Comparison of ENCODE assay signal across 16 cellular contexts in the genomic region with DNA sequence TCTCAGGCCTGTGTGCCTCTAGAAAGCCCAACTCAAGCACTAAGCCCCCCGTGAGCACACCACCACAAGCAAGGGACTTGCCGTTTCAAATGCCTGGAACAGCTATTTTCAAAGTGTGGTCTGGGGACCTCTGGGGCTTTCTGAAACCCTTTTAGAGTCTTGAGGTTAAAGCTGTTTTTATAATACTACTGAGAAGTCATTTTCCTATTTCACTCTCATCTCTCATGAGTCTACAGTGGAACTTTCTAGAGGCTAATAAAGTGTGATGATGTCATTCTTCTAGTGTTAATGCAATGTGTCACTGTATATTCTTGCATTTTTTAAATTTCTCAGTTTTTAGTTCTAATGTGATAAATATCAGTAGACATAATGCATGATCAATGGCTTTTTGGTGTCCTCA.
A peak's percentile ranks its signal among the peaks of the same experiment; 100 is the strongest.
DNase-seq lines count a peak whose midpoint lies in the region; ATAC-seq and TF ChIP-seq lines count a peak whose summit lies in the region.
"Had no signal": no experiment of that assay in that cellular context is flagged by ENCODE, and none has a peak within 500 bp of the region (broad histone marks: within the 10 kb centered on the region; RNA-seq: fewer than 3 reads in every experiment).

No MANE protein-coding gene starts in this region.

- no peaks in the 10 kb centered on the region for H3K27me3 ChIP-seq in RWPE2 (ENCODE audit: insufficient read depth, poor library complexity, severe bottlenecking)
- H3K27me3 ChIP-seq: heart left ventricle, upper lobe of right lung had no signal

- H3K4me1 ChIP-seq in RWPE2 (ENCODE audit: insufficient read depth, poor library complexity, severe bottlenecking): peaks cover 19% of the 10 kb centered on the region
- H3K4me1 ChIP-seq: upper lobe of right lung had no signal

- no peaks in the 10 kb centered on the region for H3K27me3 Mint-ChIP-seq in activated T-cell treated with anti-CD3 and anti-CD28 coated beads, Interleukin-2, amount 50 U/mL, for 24 hours

- peak overlapping the region; percentile 82 for H3K27ac ChIP-seq in RWPE2 (ENCODE audit: poor library complexity, severe bottlenecking)
- H3K27ac ChIP-seq: heart left ventricle, upper lobe of right lung had no signal

- H3K36me3 ChIP-seq in RWPE2 (ENCODE audit: low read depth): no peaks in the 10 kb centered on the region
- H3K36me3 ChIP-seq: heart left ventricle, upper lobe of right lung had no signal

- no peak overlapping the region for H3K4me3 ChIP-seq in RWPE2 (ENCODE audit: severe bottlenecking)
- H3K4me3 ChIP-seq: heart left ventricle, upper lobe of right lung had no signal

- H3K9me3 Mint-ChIP-seq in activated T-cell treated with anti-CD3 and anti-CD28 coated beads, Interleukin-2, amount 50 U/mL, for 24 hours: no peaks in the 10 kb centered on the region
- no peaks in the 10 kb centered on the region for H3K9me3 Mint-ChIP-seq in stimulated activated effector memory CD8-positive, alpha-beta T cell treated with anti-CD3 and anti-CD28 coated beads, Interleukin-12 subunit alpha, Interleukin-12 subunit beta, amount 100 ng/mL, for 72 hours

- DNase-seq in activated T-cell treated with anti-CD3 and anti-CD28 coated beads for 48 hours (ENCODE audit: low read depth): peak; percentile 6
- no peak for DNase-seq in activated T-cell treated with anti-CD3 and anti-CD28 coated beads, Interleukin-2, amount 50 U/mL, for 24 hours
- no peak for DNase-seq in RWPE2 (ENCODE audit: low spot score)
- no peak for DNase-seq in stimulated activated effector memory CD8-positive, alpha-beta T cell treated with anti-CD3 and anti-CD28 coated beads, Interleukin-12 subunit alpha, Interleukin-12 subunit beta, amount 100 ng/mL, for 72 hours (ENCODE audit: low spot score in 2 of 2)
- DNase-seq in stimulated activated CD4-positive, alpha-beta T cell treated with anti-CD3 and anti-CD28 coated beads, Interleukin-1b, Interleukin-23, amount 100 ng/mL, for 48 hours: no peak
- no peak for DNase-seq in NK-92 treated with Interleukin-12 subunit alpha and Interleukin-12 subunit beta, amount 100 ng/mL, for 24 hours (lab: John Stamatoyannopoulos, UW)
- DNase-seq: Calu3; heart left ventricle; left ventricle myocardium superior; NCI-H345; stimulated activated CD4-positive, alpha-beta T cell treated with anti-CD3 and anti-CD28 coated beads, Interleukin-12 subunit alpha, Interleukin-12 subunit beta, amount 100 ng/mL, for 4 hours; T-helper 17 cell; upper lobe of right lung had no signal

- ATAC-seq in HG02852 (IDR thresholded peaks at IDR 0.05; ENCODE audit: unreplicated experiment) (peak; percentile 56), RWPE2 (ENCODE audit: low read depth) (peak; percentile 37), HG02798 (IDR thresholded peaks at IDR 0.05; ENCODE audit: poor library complexity, unreplicated experiment) (no peak)
- peak; percentile 45 for ATAC-seq in stimulated activated effector memory CD8-positive, alpha-beta T cell treated with anti-CD3 and anti-CD28 coated beads, Interleukin-12 subunit alpha, Interleukin-12 subunit beta, amount 100 ng/mL, for 72 hours
- ATAC-seq: heart left ventricle, left ventricle myocardium superior, T-helper 17 cell, upper lobe of right lung had no signal

- H3K4me3 Mint-ChIP-seq in activated T-cell treated with anti-CD3 and anti-CD28 coated beads, Interleukin-2, amount 50 U/mL, for 24 hours: no peak overlapping the region
- no peak overlapping the region for H3K4me3 Mint-ChIP-seq in stimulated activated effector memory CD8-positive, alpha-beta T cell treated with anti-CD3 and anti-CD28 coated beads, Interleukin-12 subunit alpha, Interleukin-12 subunit beta, amount 100 ng/mL, for 72 hours
- H3K4me3 Mint-ChIP-seq: neural crest cell, T-helper 17 cell had no signal

- H3K4me1 Mint-ChIP-seq in activated T-cell treated with anti-CD3 and anti-CD28 coated beads, Interleukin-2, amount 50 U/mL, for 24 hours (ENCODE audit: low read depth): peaks cover 11% of the 10 kb centered on the region
- H3K4me1 Mint-ChIP-seq in stimulated activated effector memory CD8-positive, alpha-beta T cell treated with anti-CD3 and anti-CD28 coated beads, Interleukin-12 subunit alpha, Interleukin-12 subunit beta, amount 100 ng/mL, for 72 hours: peaks cover 5% of the 10 kb centered on the region
- H3K4me1 Mint-ChIP-seq: T-helper 17 cell had no signal

- no peaks in the 10 kb centered on the region for H3K36me3 Mint-ChIP-seq in activated T-cell treated with anti-CD3 and anti-CD28 coated beads, Interleukin-2, amount 50 U/mL, for 24 hours (ENCODE audit: low read depth)
- H3K36me3 Mint-ChIP-seq in stimulated activated effector memory CD8-positive, alpha-beta T cell treated with anti-CD3 and anti-CD28 coated beads, Interleukin-12 subunit alpha, Interleukin-12 subunit beta, amount 100 ng/mL, for 72 hours: no peaks in the 10 kb centered on the region

- TF ChIP-seq CTCF in RWPE2 (IDR thresholded peaks at IDR 0.05; ENCODE audit: poor library complexity, severe bottlenecking): no peak

- H3K9me3 ChIP-seq in RWPE2 (ENCODE audit: severe bottlenecking): no peaks in the 10 kb centered on the region
- H3K9me3 ChIP-seq: heart left ventricle, upper lobe of right lung had no signal

- no peak overlapping the region for H3K27ac Mint-ChIP-seq in activated T-cell treated with anti-CD3 and anti-CD28 coated beads, Interleukin-2, amount 50 U/mL, for 24 hours
- H3K27ac Mint-ChIP-seq in stimulated activated effector memory CD8-positive, alpha-beta T cell treated with anti-CD3 and anti-CD28 coated beads, Interleukin-12 subunit alpha, Interleukin-12 subunit beta, amount 100 ng/mL, for 72 hours: no peak overlapping the region
- H3K27ac Mint-ChIP-seq: T-helper 17 cell had no signal
